1 cellular context compared by ENCODE assay signal in genomic region chr5:177491429-177491945, GRCh38.
A peak's percentile ranks its signal among the peaks of the same experiment; 100 is the strongest.
TF ChIP-seq lines count a peak whose summit lies in the region.

No MANE protein-coding gene starts in this region.

TF ChIP-seq in HepG2, 621 proteins besides CTCF, POLR2A, EP300 and RAD21 (continues in another document):
- TF ChIP-seq HNRNPL (IDR thresholded peaks at IDR 0.05; ENCODE audit: low read depth, low read length) (0 out of 2 replicates have a peak, but pooled peaks have one; percentile 2), ZNF7 (CRISPR knock-in tag; IDR thresholded peaks at IDR 0.05) (no peak), GATAD2A (CRISPR knock-in tag; IDR thresholded peaks at IDR 0.05) (no peak), PITX1 (CRISPR knock-in tag; IDR thresholded peaks at IDR 0.05) (no peak), SOX6 (IDR thresholded peaks at IDR 0.05) (no peak), SOX6 (CRISPR knock-in tag; IDR thresholded peaks at IDR 0.05) (no peak), GABPB1 (CRISPR knock-in tag; IDR thresholded peaks at IDR 0.05) (peak; percentile 51; the same call in 1 of the 2 replicates), ARID4A (CRISPR knock-in tag; IDR thresholded peaks at IDR 0.05; ENCODE audit: borderline replicate concordance) (peak; percentile 38; the same call in 1 of the 2 replicates), PAF1 (CRISPR knock-in tag; IDR thresholded peaks at IDR 0.05) (no peak), CHD4 (IDR thresholded peaks at IDR 0.05; ENCODE audit: borderline replicate concordance, low read length) (no peak), ZNF121 (CRISPR knock-in tag; IDR thresholded peaks at IDR 0.05) (no peak), ZFYVE20 (CRISPR knock-in tag; IDR thresholded peaks at IDR 0.05; ENCODE audit: borderline replicate concordance, low read depth) (no peak), ZNF569 (CRISPR knock-in tag; IDR thresholded peaks at IDR 0.05; ENCODE audit: borderline replicate concordance) (no peak), FOXA3 (CRISPR knock-in tag; IDR thresholded peaks at IDR 0.05) (peak; percentile 29; the same call in 1 of the 2 replicates), NFKB2 (CRISPR knock-in tag; IDR thresholded peaks at IDR 0.05; ENCODE audit: borderline replicate concordance) (no peak), ZC3H13 (CRISPR knock-in tag; IDR thresholded peaks at IDR 0.05) (no peak), BCL6 (CRISPR knock-in tag; IDR thresholded peaks at IDR 0.05) (no peak), ZNF138 (CRISPR knock-in tag; IDR thresholded peaks at IDR 0.05; ENCODE audit: low read depth) (0 out of 2 replicates have a peak, but pooled peaks have one; percentile 42), MEIS2 (CRISPR knock-in tag; IDR thresholded peaks at IDR 0.05) (no peak), ZNF430 (CRISPR knock-in tag; IDR thresholded peaks at IDR 0.05) (no peak), ZNF503 (CRISPR knock-in tag; IDR thresholded peaks at IDR 0.05) (no peak), SP1 (IDR thresholded peaks at IDR 0.05) (no peak), SP1 (CRISPR knock-in tag; IDR thresholded peaks at IDR 0.05) (peak; percentile 79), ZKSCAN8 (CRISPR knock-in tag; IDR thresholded peaks at IDR 0.05; ENCODE audit: borderline replicate concordance) (no peak), ZNF33A (CRISPR knock-in tag; IDR thresholded peaks at IDR 0.05; ENCODE audit: borderline replicate concordance) (no peak), FOXP4 (CRISPR knock-in tag; IDR thresholded peaks at IDR 0.05) (no peak), ZMYM4 (CRISPR knock-in tag; IDR thresholded peaks at IDR 0.05) (peak; percentile 58), ZNF773 (CRISPR knock-in tag; IDR thresholded peaks at IDR 0.05; ENCODE audit: borderline replicate concordance) (no peak), DMAP1 (CRISPR knock-in tag; IDR thresholded peaks at IDR 0.05) (no peak)
- TF ChIP-seq, protein P1, sequence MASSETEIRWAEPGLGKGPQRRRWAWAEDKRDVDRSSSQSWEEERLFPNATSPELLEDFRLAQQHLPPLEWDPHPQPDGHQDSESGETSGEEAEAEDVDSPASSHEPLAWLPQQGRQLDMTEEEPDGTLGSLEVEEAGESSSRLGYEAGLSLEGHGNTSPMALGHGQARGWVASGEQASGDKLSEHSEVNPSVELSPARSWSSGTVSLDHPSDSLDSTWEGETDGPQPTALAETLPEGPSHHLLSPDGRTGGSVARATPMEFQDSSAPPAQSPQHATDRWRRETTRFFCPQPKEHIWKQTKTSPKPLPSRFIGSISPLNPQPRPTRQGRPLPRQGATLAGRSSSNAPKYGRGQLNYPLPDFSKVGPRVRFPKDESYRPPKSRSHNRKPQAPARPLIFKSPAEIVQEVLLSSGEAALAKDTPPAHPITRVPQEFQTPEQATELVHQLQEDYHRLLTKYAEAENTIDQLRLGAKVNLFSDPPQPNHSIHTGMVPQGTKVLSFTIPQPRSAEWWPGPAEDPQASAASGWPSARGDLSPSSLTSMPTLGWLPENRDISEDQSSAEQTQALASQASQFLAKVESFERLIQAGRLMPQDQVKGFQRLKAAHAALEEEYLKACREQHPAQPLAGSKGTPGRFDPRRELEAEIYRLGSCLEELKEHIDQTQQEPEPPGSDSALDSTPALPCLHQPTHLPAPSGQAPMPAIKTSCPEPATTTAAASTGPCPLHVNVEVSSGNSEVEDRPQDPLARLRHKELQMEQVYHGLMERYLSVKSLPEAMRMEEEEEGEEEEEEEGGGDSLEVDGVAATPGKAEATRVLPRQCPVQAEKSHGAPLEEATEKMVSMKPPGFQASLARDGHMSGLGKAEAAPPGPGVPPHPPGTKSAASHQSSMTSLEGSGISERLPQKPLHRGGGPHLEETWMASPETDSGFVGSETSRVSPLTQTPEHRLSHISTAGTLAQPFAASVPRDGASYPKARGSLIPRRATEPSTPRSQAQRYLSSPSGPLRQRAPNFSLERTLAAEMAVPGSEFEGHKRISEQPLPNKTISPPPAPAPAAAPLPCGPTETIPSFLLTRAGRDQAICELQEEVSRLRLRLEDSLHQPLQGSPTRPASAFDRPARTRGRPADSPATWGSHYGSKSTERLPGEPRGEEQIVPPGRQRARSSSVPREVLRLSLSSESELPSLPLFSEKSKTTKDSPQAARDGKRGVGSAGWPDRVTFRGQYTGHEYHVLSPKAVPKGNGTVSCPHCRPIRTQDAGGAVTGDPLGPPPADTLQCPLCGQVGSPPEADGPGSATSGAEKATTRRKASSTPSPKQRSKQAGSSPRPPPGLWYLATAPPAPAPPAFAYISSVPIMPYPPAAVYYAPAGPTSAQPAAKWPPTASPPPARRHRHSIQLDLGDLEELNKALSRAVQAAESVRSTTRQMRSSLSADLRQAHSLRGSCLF (CRISPR knock-in tag; IDR thresholded peaks at IDR 0.05; ENCODE audit: borderline replicate concordance): no peak
- TF ChIP-seq, protein P2, sequence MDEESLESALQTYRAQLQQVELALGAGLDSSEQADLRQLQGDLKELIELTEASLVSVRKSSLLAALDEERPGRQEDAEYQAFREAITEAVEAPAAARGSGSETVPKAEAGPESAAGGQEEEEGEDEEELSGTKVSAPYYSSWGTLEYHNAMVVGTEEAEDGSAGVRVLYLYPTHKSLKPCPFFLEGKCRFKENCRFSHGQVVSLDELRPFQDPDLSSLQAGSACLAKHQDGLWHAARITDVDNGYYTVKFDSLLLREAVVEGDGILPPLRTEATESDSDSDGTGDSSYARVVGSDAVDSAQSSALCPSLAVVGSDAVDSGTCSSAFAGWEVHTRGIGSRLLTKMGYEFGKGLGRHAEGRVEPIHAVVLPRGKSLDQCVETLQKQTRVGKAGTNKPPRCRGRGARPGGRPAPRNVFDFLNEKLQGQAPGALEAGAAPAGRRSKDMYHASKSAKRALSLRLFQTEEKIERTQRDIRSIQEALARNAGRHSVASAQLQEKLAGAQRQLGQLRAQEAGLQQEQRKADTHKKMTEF (CRISPR knock-in tag; IDR thresholded peaks at IDR 0.05): 0 out of 2 replicates have a peak, but pooled peaks have one; percentile 24
- TF ChIP-seq, protein P3, sequence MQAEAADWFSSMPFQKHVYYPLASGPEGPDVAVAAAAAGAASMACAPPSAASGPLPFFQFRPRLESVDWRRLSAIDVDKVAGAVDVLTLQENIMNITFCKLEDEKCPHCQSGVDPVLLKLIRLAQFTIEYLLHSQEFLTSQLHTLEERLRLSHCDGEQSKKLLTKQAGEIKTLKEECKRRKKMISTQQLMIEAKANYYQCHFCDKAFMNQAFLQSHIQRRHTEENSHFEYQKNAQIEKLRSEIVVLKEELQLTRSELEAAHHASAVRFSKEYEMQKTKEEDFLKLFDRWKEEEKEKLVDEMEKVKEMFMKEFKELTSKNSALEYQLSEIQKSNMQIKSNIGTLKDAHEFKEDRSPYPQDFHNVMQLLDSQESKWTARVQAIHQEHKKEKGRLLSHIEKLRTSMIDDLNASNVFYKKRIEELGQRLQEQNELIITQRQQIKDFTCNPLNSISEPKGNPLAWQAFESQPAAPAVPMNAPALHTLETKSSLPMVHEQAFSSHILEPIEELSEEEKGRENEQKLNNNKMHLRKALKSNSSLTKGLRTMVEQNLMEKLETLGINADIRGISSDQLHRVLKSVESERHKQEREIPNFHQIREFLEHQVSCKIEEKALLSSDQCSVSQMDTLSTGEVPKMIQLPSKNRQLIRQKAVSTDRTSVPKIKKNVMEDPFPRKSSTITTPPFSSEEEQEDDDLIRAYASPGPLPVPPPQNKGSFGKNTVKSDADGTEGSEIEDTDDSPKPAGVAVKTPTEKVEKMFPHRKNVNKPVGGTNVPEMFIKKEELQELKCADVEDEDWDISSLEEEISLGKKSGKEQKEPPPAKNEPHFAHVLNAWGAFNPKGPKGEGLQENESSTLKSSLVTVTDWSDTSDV (CRISPR knock-in tag; IDR thresholded peaks at IDR 0.05): no peak
- TF ChIP-seq, protein P4, sequence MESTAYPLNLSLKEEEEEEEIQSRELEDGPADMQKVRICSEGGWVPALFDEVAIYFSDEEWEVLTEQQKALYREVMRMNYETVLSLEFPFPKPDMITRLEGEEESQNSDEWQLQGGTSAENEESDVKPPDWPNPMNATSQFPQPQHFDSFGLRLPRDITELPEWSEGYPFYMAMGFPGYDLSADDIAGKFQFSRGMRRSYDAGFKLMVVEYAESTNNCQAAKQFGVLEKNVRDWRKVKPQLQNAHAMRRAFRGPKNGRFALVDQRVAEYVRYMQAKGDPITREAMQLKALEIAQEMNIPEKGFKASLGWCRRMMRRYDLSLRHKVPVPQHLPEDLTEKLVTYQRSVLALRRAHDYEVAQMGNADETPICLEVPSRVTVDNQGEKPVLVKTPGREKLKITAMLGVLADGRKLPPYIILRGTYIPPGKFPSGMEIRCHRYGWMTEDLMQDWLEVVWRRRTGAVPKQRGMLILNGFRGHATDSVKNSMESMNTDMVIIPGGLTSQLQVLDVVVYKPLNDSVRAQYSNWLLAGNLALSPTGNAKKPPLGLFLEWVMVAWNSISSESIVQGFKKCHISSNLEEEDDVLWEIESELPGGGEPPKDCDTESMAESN (CRISPR knock-in tag; conservative IDR thresholded peaks at IDR 0.05): no peak
- TF ChIP-seq, protein P5, sequence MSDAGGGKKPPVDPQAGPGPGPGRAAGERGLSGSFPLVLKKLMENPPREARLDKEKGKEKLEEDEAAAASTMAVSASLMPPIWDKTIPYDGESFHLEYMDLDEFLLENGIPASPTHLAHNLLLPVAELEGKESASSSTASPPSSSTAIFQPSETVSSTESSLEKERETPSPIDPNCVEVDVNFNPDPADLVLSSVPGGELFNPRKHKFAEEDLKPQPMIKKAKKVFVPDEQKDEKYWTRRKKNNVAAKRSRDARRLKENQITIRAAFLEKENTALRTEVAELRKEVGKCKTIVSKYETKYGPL (CRISPR knock-in tag; IDR thresholded peaks at IDR 0.05): no peak
- TF ChIP-seq, protein P6, sequence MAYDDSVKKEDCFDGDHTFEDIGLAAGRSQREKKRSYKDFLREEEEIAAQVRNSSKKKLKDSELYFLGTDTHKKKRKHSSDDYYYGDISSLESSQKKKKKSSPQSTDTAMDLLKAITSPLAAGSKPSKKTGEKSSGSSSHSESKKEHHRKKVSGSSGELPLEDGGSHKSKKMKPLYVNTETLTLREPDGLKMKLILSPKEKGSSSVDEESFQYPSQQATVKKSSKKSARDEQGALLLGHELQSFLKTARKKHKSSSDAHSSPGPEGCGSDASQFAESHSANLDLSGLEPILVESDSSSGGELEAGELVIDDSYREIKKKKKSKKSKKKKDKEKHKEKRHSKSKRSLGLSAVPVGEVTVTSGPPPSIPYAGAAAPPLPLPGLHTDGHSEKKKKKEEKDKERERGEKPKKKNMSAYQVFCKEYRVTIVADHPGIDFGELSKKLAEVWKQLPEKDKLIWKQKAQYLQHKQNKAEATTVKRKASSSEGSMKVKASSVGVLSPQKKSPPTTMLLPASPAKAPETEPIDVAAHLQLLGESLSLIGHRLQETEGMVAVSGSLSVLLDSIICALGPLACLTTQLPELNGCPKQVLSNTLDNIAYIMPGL (CRISPR knock-in tag; IDR thresholded peaks at IDR 0.05; ENCODE audit: borderline replicate concordance in 1 of 2, low read depth in 1 of 2): peak; percentile 50 to 69; a peak in 2 of 4 replicates
